ENCODE assay signal across 24 cellular contexts in the genomic region with DNA sequence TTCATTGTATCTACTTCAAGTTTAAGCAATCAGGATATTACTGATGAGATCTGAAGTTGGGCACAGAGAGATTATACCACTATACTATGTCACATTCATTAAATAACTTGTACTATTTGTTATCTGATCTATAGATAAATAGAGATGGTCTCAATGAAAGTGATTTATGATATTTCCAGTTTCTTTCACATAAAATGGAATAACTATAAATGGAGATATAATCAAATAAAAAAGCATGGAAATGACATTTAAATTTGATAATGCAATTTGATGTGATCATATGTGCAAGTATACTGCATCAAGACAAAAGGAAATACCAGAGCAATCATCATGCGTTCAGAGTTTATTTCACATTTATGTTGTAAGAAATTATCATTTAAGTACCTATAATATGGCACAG.
"Had no signal": no experiment of that assay in that cellular context is flagged by ENCODE, and none has a peak within 500 bp of the region (broad histone marks: within the 10 kb centered on the region; RNA-seq: fewer than 3 reads in every experiment).

No MANE protein-coding gene starts in this region.

- H3K4me3 ChIP-seq: colonic mucosa, coronary artery, dorsolateral prefrontal cortex, esophagus muscularis mucosa, esophagus squamous epithelium, gastrocnemius medialis, gastroesophageal sphincter, heart left ventricle, heart right ventricle had no signal

- DNase-seq: colonic mucosa; cortex of kidney; dermis blood vessel endothelial cell; dorsolateral prefrontal cortex; effector CD4-positive, alpha-beta T cell; effector CD8-positive, alpha-beta T cell; effector memory CD4-positive, alpha-beta T cell; effector memory CD8-positive, alpha-beta T cell; endodermal cell; erythroblast; esophagus squamous epithelium; foreskin fibroblast; foreskin keratinocyte; foreskin melanocyte; gastrocnemius medialis; glutamatergic neuron; head of caudate nucleus; heart left ventricle; heart right ventricle had no signal

- ATAC-seq: effector memory CD8-positive, alpha-beta T cell; esophagus mucosa; foreskin keratinocyte; gastrocnemius medialis; gastroesophageal sphincter; heart left ventricle; heart right ventricle had no signal

- H3K9me3 ChIP-seq: colonic mucosa, esophagus muscularis mucosa, esophagus squamous epithelium, gastrocnemius medialis, gastroesophageal sphincter, heart left ventricle, heart right ventricle had no signal

- H3K27ac ChIP-seq: colonic mucosa, coronary artery, dorsolateral prefrontal cortex, epithelial cell of prostate, esophagus muscularis mucosa, esophagus squamous epithelium, foreskin keratinocyte, gastrocnemius medialis, gastroesophageal sphincter, heart left ventricle, heart right ventricle had no signal

- H3K36me3 ChIP-seq: colonic mucosa, esophagus muscularis mucosa, esophagus squamous epithelium, gastrocnemius medialis, gastroesophageal sphincter, heart left ventricle, heart right ventricle had no signal

- H3K27me3 ChIP-seq: colonic mucosa, esophagus muscularis mucosa, esophagus squamous epithelium, foreskin keratinocyte, gastrocnemius medialis, gastroesophageal sphincter, heart left ventricle, heart right ventricle had no signal

- H3K4me1 ChIP-seq: colonic mucosa, esophagus muscularis mucosa, esophagus squamous epithelium, foreskin keratinocyte, gastrocnemius medialis, gastroesophageal sphincter, heart left ventricle, heart right ventricle had no signal
